In genomic region chr10:114151486-114151885, GRCh38 we compare ENCODE assay signal across 11 cellular contexts. TPM values are rescaled to one million over a fixed set of nuclear protein-coding genes. Genes with fewer than 3 reads are reported as not detected.
DNase-seq lines count a peak whose midpoint lies in the region; ATAC-seq and TF ChIP-seq lines count a peak whose summit lies in the region.
"Had no signal": no experiment of that assay in that cellular context is flagged by ENCODE, and none has a peak within 500 bp of the region (broad histone marks: within the 10 kb centered on the region; RNA-seq: fewer than 3 reads in every experiment).

No MANE protein-coding gene starts in this region.

- TF ChIP-seq EP300 in sigmoid colon (IDR thresholded peaks at IDR 0.05) = no peak

- TF ChIP-seq CTCF in HCT116 (IDR thresholded peaks at IDR 0.05 in 2 of 3, conservative IDR thresholded peaks at IDR 0.05 in 1 of 3; ENCODE audit: borderline replicate concordance in 1 of 3, insufficient read depth in 1 of 3, low read depth in 2 of 3, low read length in 2 of 3) = no peak
- TF ChIP-seq CTCF in testis (IDR thresholded peaks at IDR 0.05) = no peak
- TF ChIP-seq CTCF in heart left ventricle (IDR thresholded peaks at IDR 0.05) = no peak
- TF ChIP-seq CTCF in sigmoid colon (IDR thresholded peaks at IDR 0.05) = no peak

- H4K20me1 ChIP-seq in HCT116 (ENCODE audit: insufficient read depth) = no peaks in the 10 kb centered on the region

- POLR2A ChIA-PET in HCT116 (lab: Charles Lee) = no interaction called here

- no peak for TF ChIP-seq RAD21 in HCT116 (IDR thresholded peaks at IDR 0.05; ENCODE audit: low read depth)

- DNase-seq in ACHN = peak; percentile 74
- DNase-seq in HCT116 (ENCODE audit: low read depth, low spot score) = peak; percentile 67
- peak; percentile 77 for DNase-seq in amniotic epithelial cell (ENCODE audit: low read depth)
- DNase-seq in islet precursor cell = peak; percentile 73
- no peak for DNase-seq in testis
- no peak for DNase-seq in heart left ventricle
- DNase-seq in activated CD4-positive, alpha-beta T cell treated with anti-CD3 and anti-CD28 coated beads, Interleukin-2, amount 50 U/mL, for 1 hour = no peak
- no peak for DNase-seq in sigmoid colon
- DNase-seq: CD4-positive, CD25-positive, alpha-beta regulatory T cell; NCI-H526; ovary had no signal

- CTCF ChIA-PET in HCT116 (lab: Charles Lee) = no interaction called here

- H3K4me2 ChIP-seq in HCT116 (ENCODE audit: low read length) = peak overlapping the region; percentile 55

- H2AFZ ChIP-seq in HCT116 (ENCODE audit: low read depth, low read length, poor library complexity, severe bottlenecking) = no peak overlapping the region

- 90% methylated on average over 2 of the region's 2 CpGs for WGBS in testis, 2 donors
- 95 to 100% (median 96%) methylated on average over 2 of the region's 2 CpGs for WGBS in heart left ventricle, 4 donors
- 94 to 97% methylated on average over 2 of the region's 2 CpGs for WGBS in sigmoid colon, 2 donors

- no TSS peak for BruUV-seq in HCT116 (replicated peaks; lab: Mats Ljungman, UMichigan)

- H3K4me1 ChIP-seq in HCT116 (ENCODE audit: control insufficient read depth in 1 of 2, insufficient read depth in 2 of 2, low read length in 2 of 2) = peaks cover 0 to 15% of the 10 kb centered on the region in 2 experiments; a peak in 2 of 4 replicates
- H3K4me1 ChIP-seq in testis = no peaks in the 10 kb centered on the region
- no peaks in the 10 kb centered on the region for H3K4me1 ChIP-seq in heart left ventricle
- H3K4me1 ChIP-seq in sigmoid colon = no peaks in the 10 kb centered on the region

- no peak overlapping the region for H3K27ac ChIP-seq in HCT116 (ENCODE audit: low read depth, low read length)
- H3K27ac ChIP-seq in testis = no peak overlapping the region
- no peak overlapping the region for H3K27ac ChIP-seq in heart left ventricle
- no peak overlapping the region for H3K27ac ChIP-seq in sigmoid colon
- H3K27ac ChIP-seq: ovary had no signal

- no peaks in the 10 kb centered on the region for H3K27me3 ChIP-seq in HCT116 (ENCODE audit: insufficient read depth, low read length)
- H3K27me3 ChIP-seq in testis = no peaks in the 10 kb centered on the region
- no peaks in the 10 kb centered on the region for H3K27me3 ChIP-seq in heart left ventricle
- H3K27me3 ChIP-seq in sigmoid colon = no peaks in the 10 kb centered on the region
- H3K27me3 ChIP-seq: ovary had no signal

- TF ChIP-seq POLR2A in HCT116 (IDR thresholded peaks at IDR 0.05; ENCODE audit: borderline replicate concordance, extremely low read depth, insufficient read depth, insufficient read length) = no peak
- TF ChIP-seq POLR2A in testis (IDR thresholded peaks at IDR 0.05) = no peak
- no peak for TF ChIP-seq POLR2A in heart left ventricle (IDR thresholded peaks at IDR 0.05)
- TF ChIP-seq POLR2A in sigmoid colon (IDR thresholded peaks at IDR 0.05) = no peak

- no peaks in the 10 kb centered on the region for H3K9me3 ChIP-seq in HCT116 (ENCODE audit: control insufficient read depth in 1 of 2, insufficient read depth in 1 of 2, low read depth in 1 of 2, low read length in 2 of 2)
- H3K9me3 ChIP-seq in testis = no peaks in the 10 kb centered on the region
- H3K9me3 ChIP-seq in heart left ventricle = peaks cover 0 to 8% (median 0%) of the 10 kb centered on the region in 12 donors
- H3K9me3 ChIP-seq in sigmoid colon = no peaks in the 10 kb centered on the region
- H3K9me3 ChIP-seq: ovary had no signal

- in situ Hi-C loops in ACHN (cut with HindIII; ENCODE audit: low pct_ligation_motif_present, low pct_unique_long_range_greater_than_20kb, low sequenced_read_pairs) = no loop called here

- intact Hi-C loops in HCT116 (cut with micrococcal nuclease) = no loop called here
- intact Hi-C loops in testis (cut with DNase I; ENCODE audit: low total_unique reads) = no loop called here
- intact Hi-C loops in heart left ventricle (cut with DNase I) = no loop called here
- intact Hi-C loops in sigmoid colon (cut with DNase I) = no loop called here

- no peaks in the 10 kb centered on the region for H3K9me2 ChIP-seq in HCT116 (ENCODE audit: insufficient read depth)

- no peak overlapping the region for H3K9ac ChIP-seq in HCT116 (ENCODE audit: low read length)

- ATAC-seq in HCT116 = peak; percentile 98
- ATAC-seq in heart left ventricle = no peak

- no peaks in the 10 kb centered on the region for H3K36me3 ChIP-seq in HCT116 (ENCODE audit: control insufficient read depth in 1 of 2, insufficient read depth in 2 of 2, low read length in 2 of 2)
- H3K36me3 ChIP-seq in testis (ENCODE audit: low read depth, missing control alignments) = no peaks in the 10 kb centered on the region
- peaks cover 0 to 85% (median 62%) of the 10 kb centered on the region in 9 donors for H3K36me3 ChIP-seq in heart left ventricle
- peaks cover 8 to 72% (median 13%) of the 10 kb centered on the region in 4 donors for H3K36me3 ChIP-seq in sigmoid colon
- H3K36me3 ChIP-seq: ovary had no signal

- H3K4me3 ChIP-seq in HCT116 (replicated peaks in 1 of 2; ENCODE audit: low read depth in 1 of 2, low read length in 2 of 2) = no peak overlapping the region
- H3K4me3 ChIP-seq in testis = no peak overlapping the region
- H3K4me3 ChIP-seq in heart left ventricle = no peak overlapping the region
- no peak overlapping the region for H3K4me3 ChIP-seq in sigmoid colon
- H3K4me3 ChIP-seq: ovary had no signal

- RAD21 ChIA-PET in HCT116 (lab: Charles Lee; ENCODE audit: low non-redundant PET in 1 of 2, low total read pairs in 2 of 2, uncharacterized antibody in 2 of 2, unreplicated experiment in 2 of 2) = no interaction called here

- H3K79me2 ChIP-seq in HCT116 (ENCODE audit: insufficient read depth, low read length) = no peaks in the 10 kb centered on the region

TF ChIP-seq in HCT116, 20 proteins besides CTCF, POLR2A, EP300 and RAD21:
- TF ChIP-seq FOSL1 (IDR thresholded peaks at IDR 0.05; ENCODE audit: low read depth) = peak; percentile 92
- peak; percentile 96 for TF ChIP-seq CBX3 (IDR thresholded peaks at IDR 0.05; ENCODE audit: low read depth)
- TF ChIP-seq EZH2 (IDR thresholded peaks at IDR 0.05) = no peak
- peak; percentile 62 for TF ChIP-seq MAX (IDR thresholded peaks at IDR 0.05)
- TF ChIP-seq ZNF274 (IDR thresholded peaks at IDR 0.05; ENCODE audit: low read depth, low read length) = no peak
- no peak for TF ChIP-seq REST (IDR thresholded peaks at IDR 0.05; ENCODE audit: low read depth)
- TF ChIP-seq ATF3 (IDR thresholded peaks at IDR 0.05) = peak; percentile 51
- peak; percentile 20; the same call in 1 of the 2 replicates for TF ChIP-seq POLR2AphosphoS5 (IDR thresholded peaks at IDR 0.05; ENCODE audit: low read depth, low read length)
- peak; percentile 59; the same call in 1 of the 2 replicates for TF ChIP-seq SP1 (IDR thresholded peaks at IDR 0.05; ENCODE audit: low read depth)
- peak; percentile 9 for TF ChIP-seq YY1 (IDR thresholded peaks at IDR 0.05; ENCODE audit: extremely low read depth, insufficient replicate concordance, low read depth, low read length)
- peak; percentile 59 for TF ChIP-seq CEBPB (IDR thresholded peaks at IDR 0.05; ENCODE audit: low read depth)
- peak; percentile 87 for TF ChIP-seq JUND (IDR thresholded peaks at IDR 0.05)
- TF ChIP-seq SRF (IDR thresholded peaks at IDR 0.05; ENCODE audit: low read depth) = 0 out of 2 replicates have a peak, but pooled peaks have one; percentile 49

RNA-seq across cellular contexts. Expression of gene CCDC186, which starts 22.5 kb away (rescaled TPM):
- 17.1 TPM for total RNA-seq in HCT116 (2021; ENCODE audit: unreplicated experiment)
- polyA plus RNA-seq in HCT116 (2012) = 4.4 TPM in 2 replicates
- total RNA-seq in testis = 10 to 100 TPM; 30.8 to 39.8 TPM
- polyA plus RNA-seq in testis (ENCODE audit: insufficient read depth, low read depth, low replicate concordance) = 5.3 TPM
- total RNA-seq in heart left ventricle = 10 to 100 TPM; 11.6 to 26.0 (median 21.6) TPM
- polyA plus RNA-seq in heart left ventricle = 1 to 10 TPM; 4.7 to 7.3 TPM
- 10 to 100 TPM; 17.6 to 27.1 (median 23.9) TPM for total RNA-seq in sigmoid colon
- polyA plus RNA-seq in sigmoid colon = 10 to 100 TPM in 1 of 3 donors, 1 to 10 TPM in 2; 9.6 to 16.0 (median 9.9) TPM

RNA-seq across cellular contexts. Expression of gene TDRD1, which starts 27.7 kb away (rescaled TPM):
- total RNA-seq in HCT116 (2021; ENCODE audit: unreplicated experiment) = not detected
- polyA plus RNA-seq in HCT116 (2012) = not detected in 2 replicates
- total RNA-seq in testis = 10 to 100 TPM; 25.7 to 32.3 TPM
- polyA plus RNA-seq in testis (ENCODE audit: insufficient read depth, low read depth, low replicate concordance) = 32.7 TPM
- total RNA-seq in heart left ventricle = 1 to 10 TPM in 8 of 9 donors, under 1 TPM in 1; 0.68 to 3.8 (median 1.9) TPM
- under 1 TPM; 0.08 to 0.27 TPM for polyA plus RNA-seq in heart left ventricle
- under 1 TPM in 3 of 4 donors, not detected in 1; under 0.01 to 0.28 (median 0.16) TPM for total RNA-seq in sigmoid colon
- under 1 TPM in 1 of 3 donors, not detected in 2; 0.17 TPM for polyA plus RNA-seq in sigmoid colon
- total RNA-seq: CD4-positive, CD25-positive, alpha-beta regulatory T cell had no signal

Comparison
In these comparisons a context has a peak if more than half of its experiments do, and no peak if none do; other contexts are left out.
1. DNase-seq: peak in ACHN (single experiment), HCT116 (single experiment), amniotic epithelial cell (single experiment) and islet precursor cell (single experiment); none in testis (single experiment), heart left ventricle (0 of 5), activated CD4-positive, alpha-beta T cell treated with anti-CD3 and anti-CD28 coated beads, Interleukin-2, amount 50 U/mL, for 1 hour (single experiment) and sigmoid colon (single experiment).
2. RNA of gene TDRD1, which starts 27.7 kb away (total RNA-seq): 25.7 to 32.3 TPM in testis; 0.68 to 3.8 TPM in heart left ventricle, under 0.01 to 0.28 TPM in sigmoid colon and not detected in HCT116 (single experiment); every median in the first group is over 4 times any median in the second.